2 cellular contexts compared by ENCODE assay signal in the genomic region with DNA sequence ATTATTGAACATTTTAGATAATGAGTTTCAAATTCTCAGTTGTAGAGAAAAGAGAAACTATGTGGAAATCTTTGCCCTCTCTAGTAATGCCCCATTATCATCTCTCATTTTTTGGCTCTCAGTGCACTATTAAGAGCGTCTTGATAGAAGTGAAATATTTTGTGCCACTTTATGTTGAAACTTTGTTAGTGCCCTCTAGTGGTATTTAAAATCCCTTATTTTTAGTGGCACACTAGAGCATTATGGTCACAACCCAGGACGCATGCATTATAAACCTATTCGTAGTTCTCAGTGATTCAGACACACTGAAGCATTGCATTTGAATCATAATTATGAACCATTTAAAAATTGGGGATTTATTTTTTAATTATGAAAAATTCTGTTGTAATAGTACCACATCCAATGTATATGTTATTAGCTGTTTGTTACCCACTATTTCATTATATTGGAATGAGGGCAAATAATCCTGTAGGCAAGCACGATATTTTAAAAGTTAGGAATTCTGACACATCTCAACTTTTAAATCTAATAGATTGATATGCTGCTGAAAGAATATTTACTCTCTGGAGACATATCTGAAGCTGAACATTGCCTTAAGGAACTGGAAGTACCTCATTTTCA.
TF ChIP-seq lines count a peak whose summit lies in the region.

No MANE protein-coding gene starts in this region.

TF ChIP-seq in IMR-90, 13 proteins besides CTCF, POLR2A, EP300 and RAD21 (continued from another document):
- TF ChIP-seq NFE2L2 (IDR thresholded peaks at IDR 0.05; ENCODE audit: low read depth, low read length), result no peak
- TF ChIP-seq, protein P1, sequence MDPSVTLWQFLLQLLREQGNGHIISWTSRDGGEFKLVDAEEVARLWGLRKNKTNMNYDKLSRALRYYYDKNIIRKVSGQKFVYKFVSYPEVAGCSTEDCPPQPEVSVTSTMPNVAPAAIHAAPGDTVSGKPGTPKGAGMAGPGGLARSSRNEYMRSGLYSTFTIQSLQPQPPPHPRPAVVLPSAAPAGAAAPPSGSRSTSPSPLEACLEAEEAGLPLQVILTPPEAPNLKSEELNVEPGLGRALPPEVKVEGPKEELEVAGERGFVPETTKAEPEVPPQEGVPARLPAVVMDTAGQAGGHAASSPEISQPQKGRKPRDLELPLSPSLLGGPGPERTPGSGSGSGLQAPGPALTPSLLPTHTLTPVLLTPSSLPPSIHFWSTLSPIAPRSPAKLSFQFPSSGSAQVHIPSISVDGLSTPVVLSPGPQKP (IDR thresholded peaks at IDR 0.05; ENCODE audit: borderline replicate concordance, low read depth, low read length), result no peak
- peak; percentile 12; the same call in 1 of the 2 replicates for TF ChIP-seq CEBPB (IDR thresholded peaks at IDR 0.05; ENCODE audit: low read depth, low read length)

TF ChIP-seq in neural cell, 6 proteins besides CTCF, POLR2A, EP300 and RAD21 (continued from another document):
- TF ChIP-seq, protein P2, sequence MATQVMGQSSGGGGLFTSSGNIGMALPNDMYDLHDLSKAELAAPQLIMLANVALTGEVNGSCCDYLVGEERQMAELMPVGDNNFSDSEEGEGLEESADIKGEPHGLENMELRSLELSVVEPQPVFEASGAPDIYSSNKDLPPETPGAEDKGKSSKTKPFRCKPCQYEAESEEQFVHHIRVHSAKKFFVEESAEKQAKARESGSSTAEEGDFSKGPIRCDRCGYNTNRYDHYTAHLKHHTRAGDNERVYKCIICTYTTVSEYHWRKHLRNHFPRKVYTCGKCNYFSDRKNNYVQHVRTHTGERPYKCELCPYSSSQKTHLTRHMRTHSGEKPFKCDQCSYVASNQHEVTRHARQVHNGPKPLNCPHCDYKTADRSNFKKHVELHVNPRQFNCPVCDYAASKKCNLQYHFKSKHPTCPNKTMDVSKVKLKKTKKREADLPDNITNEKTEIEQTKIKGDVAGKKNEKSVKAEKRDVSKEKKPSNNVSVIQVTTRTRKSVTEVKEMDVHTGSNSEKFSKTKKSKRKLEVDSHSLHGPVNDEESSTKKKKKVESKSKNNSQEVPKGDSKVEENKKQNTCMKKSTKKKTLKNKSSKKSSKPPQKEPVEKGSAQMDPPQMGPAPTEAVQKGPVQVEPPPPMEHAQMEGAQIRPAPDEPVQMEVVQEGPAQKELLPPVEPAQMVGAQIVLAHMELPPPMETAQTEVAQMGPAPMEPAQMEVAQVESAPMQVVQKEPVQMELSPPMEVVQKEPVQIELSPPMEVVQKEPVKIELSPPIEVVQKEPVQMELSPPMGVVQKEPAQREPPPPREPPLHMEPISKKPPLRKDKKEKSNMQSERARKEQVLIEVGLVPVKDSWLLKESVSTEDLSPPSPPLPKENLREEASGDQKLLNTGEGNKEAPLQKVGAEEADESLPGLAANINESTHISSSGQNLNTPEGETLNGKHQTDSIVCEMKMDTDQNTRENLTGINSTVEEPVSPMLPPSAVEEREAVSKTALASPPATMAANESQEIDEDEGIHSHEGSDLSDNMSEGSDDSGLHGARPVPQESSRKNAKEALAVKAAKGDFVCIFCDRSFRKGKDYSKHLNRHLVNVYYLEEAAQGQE (IDR thresholded peaks at IDR 0.05; ENCODE audit: borderline replicate concordance), result no peak
- peak; percentile 90 for TF ChIP-seq SMC3 (conservative IDR thresholded peaks at IDR 0.05; ENCODE audit: poor library complexity)
